1 cellular context compared by ENCODE assay signal in genomic region chr10:69766161-69766910, GRCh38.
TF ChIP-seq lines count a peak whose summit lies in the region.

No MANE protein-coding gene starts in this region.

TF ChIP-seq in IMR-90, 13 proteins besides CTCF, POLR2A, EP300 and RAD21:
- no peak for TF ChIP-seq ELK1 (IDR thresholded peaks at IDR 0.05; ENCODE audit: borderline replicate concordance, low read depth, low read length)
- TF ChIP-seq MAFK (IDR thresholded peaks at IDR 0.05; ENCODE audit: low read depth, low read length), result no peak
- no peak for TF ChIP-seq MAZ (IDR thresholded peaks at IDR 0.05; ENCODE audit: borderline replicate concordance, low read depth, low read length)
- no peak for TF ChIP-seq CEBPB (IDR thresholded peaks at IDR 0.05; ENCODE audit: low read depth, low read length)
- TF ChIP-seq USF2 (IDR thresholded peaks at IDR 0.05; ENCODE audit: low read depth, low read length), result no peak
- TF ChIP-seq MXI1 (IDR thresholded peaks at IDR 0.05; ENCODE audit: borderline replicate concordance, low read depth, low read length), result no peak
- no peak for TF ChIP-seq CHD1 (IDR thresholded peaks at IDR 0.05; ENCODE audit: low read depth, low read length)
TF ChIP-seq in IMR-90: peak in this region for 0.
